ENCODE assay signal across 13 cellular contexts in genomic region chr15:44308874-44309273, GRCh38. TPM values are rescaled to one million over a fixed set of nuclear protein-coding genes. Genes with fewer than 3 reads are reported as not detected.
DNase-seq lines count a peak whose midpoint lies in the region; ATAC-seq and TF ChIP-seq lines count a peak whose summit lies in the region.
"Had no signal": no experiment of that assay in that cellular context is flagged by ENCODE, and none has a peak within 500 bp of the region (broad histone marks: within the 10 kb centered on the region; RNA-seq: fewer than 3 reads in every experiment).

No MANE protein-coding gene starts in this region.

- no peak for DNase-seq in activated naive CD4-positive, alpha-beta T cell treated with anti-CD3 and anti-CD28 coated beads, Interleukin-2, amount 50 U/mL, for 72 hours (ENCODE audit: low spot score in 2 of 2)
- DNase-seq in activated naive CD4-positive, alpha-beta T cell treated with Interleukin-2 at 50 U/mL for 16 hours: no peak
- no peak for DNase-seq in PC-3
- no peak for DNase-seq in stimulated activated naive CD8-positive, alpha-beta T cell treated with anti-CD3 and anti-CD28 coated beads, Interleukin-15, amount 100 ng/mL, for 72 hours
- DNase-seq in GM03348 (ENCODE audit: low spot score): no peak
- DNase-seq in SIG-M5 treated with dmso at 0.1 percent for 504 hours (lab: John Stamatoyannopoulos, UW; ENCODE audit: unreplicated experiment): no peak
- no peak for DNase-seq in kidney tubule cell (ENCODE audit: low spot score)
- DNase-seq: colonic mucosa; esophagus squamous epithelium; left ventricle myocardium inferior; stimulated activated naive CD4-positive, alpha-beta T cell had no signal

- peak; percentile 66 to 70 for ATAC-seq in activated naive CD4-positive, alpha-beta T cell treated with anti-CD3 and anti-CD28 coated beads, Interleukin-2, amount 50 U/mL, for 72 hours
- ATAC-seq in HG02840 (IDR thresholded peaks at IDR 0.05; ENCODE audit: low FRiP score, unreplicated experiment) (peak; percentile 34), PC-3 (0 out of 2 replicates have a peak, but pooled peaks have one; percentile 23)
- peak; percentile 72 for ATAC-seq in stimulated activated naive CD8-positive, alpha-beta T cell treated with anti-CD3 and anti-CD28 coated beads, Interleukin-15, amount 100 ng/mL, for 72 hours
- ATAC-seq: naive thymus-derived CD4-positive, alpha-beta T cell had no signal

- no peaks in the 10 kb centered on the region for H3K36me3 ChIP-seq in PC-3 (ENCODE audit: low read depth, low read length)
- H3K36me3 ChIP-seq: colonic mucosa, left ventricle myocardium inferior had no signal

- peaks cover 0 to 5% of the 10 kb centered on the region in 2 donors for H3K9me3 Mint-ChIP-seq in activated naive CD4-positive, alpha-beta T cell treated with anti-CD3 and anti-CD28 coated beads, Interleukin-2, amount 50 U/mL, for 72 hours
- no peaks in the 10 kb centered on the region for H3K9me3 Mint-ChIP-seq in stimulated activated naive CD8-positive, alpha-beta T cell treated with anti-CD3 and anti-CD28 coated beads, Interleukin-15, amount 100 ng/mL, for 72 hours

- H3K4me1 ChIP-seq in PC-3 (ENCODE audit: insufficient read depth, low read length): 0 out of 2 replicates have a peak, but pooled peaks cover 15% of the 10 kb centered on the region
- H3K4me1 ChIP-seq: esophagus squamous epithelium had no signal

- no peak overlapping the region for H2AFZ ChIP-seq in PC-3 (ENCODE audit: low read length)

- H3K79me2 ChIP-seq in PC-3 (ENCODE audit: low read length): no peaks in the 10 kb centered on the region

- no peaks in the 10 kb centered on the region for H3K9me3 ChIP-seq in PC-3 (ENCODE audit: low read length)
- H3K9me3 ChIP-seq: colonic mucosa, esophagus squamous epithelium, left ventricle myocardium inferior had no signal

- H4K20me1 ChIP-seq in PC-3 (ENCODE audit: low read length): 0 out of 2 replicates have a peak, but pooled peaks cover 10% of the 10 kb centered on the region

- H3K27me3 Mint-ChIP-seq in stimulated activated naive CD8-positive, alpha-beta T cell treated with anti-CD3 and anti-CD28 coated beads, Interleukin-15, amount 100 ng/mL, for 72 hours: no peaks in the 10 kb centered on the region
- H3K27me3 Mint-ChIP-seq: naive thymus-derived CD4-positive, alpha-beta T cell had no signal

- no peak overlapping the region for H3K4me3 ChIP-seq in PC-3 (ENCODE audit: low read length)
- H3K4me3 ChIP-seq: colonic mucosa, esophagus squamous epithelium, left ventricle myocardium inferior had no signal

- CTCF ChIA-PET in PC-3 (lab: Charles Lee): interaction anchor here (0.6 kb wide), 1 partner anchor 260 kb away, joined by 4 read pairs; no protein-coding TSS in a partner anchor

- no peaks in the 10 kb centered on the region for H3K9me2 ChIP-seq in PC-3 (replicated peaks; ENCODE audit: low read length)

- POLR2A ChIA-PET in PC-3 (lab: Charles Lee; ENCODE audit: unreplicated experiment): interaction anchor here (0.6 to 1.0 kb wide), 3 partner anchors 19 to 65 kb away, joined by 4 to 8 read pairs (median 5); no protein-coding TSS in a partner anchor

- intact Hi-C loops in PC-3 (cut with micrococcal nuclease): no loop called here

- no TSS peak for BruUV-seq in PC-3 (replicated peaks; lab: Mats Ljungman, UMichigan)

- H3K4me3 Mint-ChIP-seq in stimulated activated naive CD8-positive, alpha-beta T cell treated with anti-CD3 and anti-CD28 coated beads, Interleukin-15, amount 100 ng/mL, for 72 hours: peak overlapping the region; percentile 82 to 83

- H3K4me1 Mint-ChIP-seq in stimulated activated naive CD8-positive, alpha-beta T cell treated with anti-CD3 and anti-CD28 coated beads, Interleukin-15, amount 100 ng/mL, for 72 hours: peaks cover 45% of the 10 kb centered on the region

- no peak overlapping the region for H3K27ac ChIP-seq in PC-3 (ENCODE audit: low read length)
- H3K27ac ChIP-seq: colonic mucosa, esophagus squamous epithelium, left ventricle myocardium inferior had no signal

- no peak for TF ChIP-seq CTCF in PC-3 (conservative IDR thresholded peaks at IDR 0.05; ENCODE audit: low read depth, low read length)

- H3K4me2 ChIP-seq in PC-3 (ENCODE audit: low read length): no peak overlapping the region

- no peak overlapping the region for H3K9ac ChIP-seq in PC-3 (ENCODE audit: low read length)

- H3K27me3 ChIP-seq in PC-3 (ENCODE audit: low read length): no peaks in the 10 kb centered on the region
- H3K27me3 ChIP-seq: colonic mucosa, esophagus squamous epithelium had no signal

- H3F3A ChIP-seq in PC-3 (ENCODE audit: low read length, unreplicated experiment): no peaks in the 10 kb centered on the region

- peaks cover 0 to 11% of the 10 kb centered on the region in 2 donors for H3K36me3 Mint-ChIP-seq in activated naive CD4-positive, alpha-beta T cell treated with anti-CD3 and anti-CD28 coated beads, Interleukin-2, amount 50 U/mL, for 72 hours

- H3K27ac Mint-ChIP-seq in activated naive CD4-positive, alpha-beta T cell treated with anti-CD3 and anti-CD28 coated beads, Interleukin-2, amount 50 U/mL, for 72 hours: peak overlapping the region; percentile 89 to 99
- H3K27ac Mint-ChIP-seq in stimulated activated naive CD8-positive, alpha-beta T cell treated with anti-CD3 and anti-CD28 coated beads, Interleukin-15, amount 100 ng/mL, for 72 hours: peak overlapping the region; percentile 98 to 99

RNA-seq across cellular contexts. Expression of gene GOLM2, which starts 20.4 kb away (rescaled TPM):
- total RNA-seq in activated naive CD4-positive, alpha-beta T cell treated with anti-CD3 and anti-CD28 coated beads, Interleukin-2, amount 50 U/mL, for 72 hours: 10 to 100 TPM; 18.8 to 34.7 TPM
- total RNA-seq in PC-3 (2014; rRNA removed): 58.8 and 72.2 TPM in 2 replicates
